8 cellular contexts compared by ENCODE assay signal in genomic region chr10:32378371-32379301, GRCh38. TPM values are rescaled to one million over a fixed set of nuclear protein-coding genes. Genes with fewer than 3 reads are reported as not detected.
A peak's percentile ranks its signal among the peaks of the same experiment; 100 is the strongest.
DNase-seq lines count a peak whose midpoint lies in the region; ATAC-seq, FAIRE-seq and TF ChIP-seq lines count a peak whose summit lies in the region.

No MANE protein-coding gene starts in this region.

- intact Hi-C loops in kidney (cut with DNase I), result no loop called here

- H3K4me3 Mint-ChIP-seq in chondrocyte (ENCODE audit: unreplicated experiment), result no peak overlapping the region

- H3K9ac ChIP-seq in kidney (ENCODE audit: low read length in 2 of 2), result peak overlapping the region; percentile 52 to 86

- FAIRE-seq in kidney (lab: Jason Lieb, UNC), result peak; percentile 44

- no peaks in the 10 kb centered on the region for H3K36me3 ChIP-seq in kidney (ENCODE audit: control insufficient read depth in 1 of 2, insufficient read depth in 2 of 2, low read length in 2 of 2)

- H3K9me3 Mint-ChIP-seq in chondrocyte (ENCODE audit: low read depth), result no peaks in the 10 kb centered on the region

- H3K4me3 ChIP-seq in AG10803 (ENCODE audit: low read length), result peak overlapping the region; percentile 80
- H3K4me3 ChIP-seq in kidney (ENCODE audit: low read length in 2 of 2), result peak overlapping the region; percentile 96

- no peaks in the 10 kb centered on the region for H3K9me3 ChIP-seq in kidney (ENCODE audit: control insufficient read depth in 1 of 2, low read length in 2 of 2)

- peak; percentile 90 for ATAC-seq in GM19035 (IDR thresholded peaks at IDR 0.05; ENCODE audit: unreplicated experiment)
- ATAC-seq in HG03342 (IDR thresholded peaks at IDR 0.05; ENCODE audit: unreplicated experiment), result peak; percentile 89
- peak; percentile 96 to 97 for ATAC-seq in activated CD4-positive, CD25-positive, alpha-beta regulatory T cell treated with anti-CD3 and anti-CD28 coated beads, Interleukin-2, amount 50 U/mL, for 24 hours

- no peak for TF ChIP-seq CTCF in AG10803 (conservative IDR thresholded peaks at IDR 0.05; ENCODE audit: low read length)
- peak; percentile 9 for TF ChIP-seq CTCF in chondrocyte (IDR thresholded peaks at IDR 0.05)
- no peak for TF ChIP-seq CTCF in kidney (IDR thresholded peaks at IDR 0.05; ENCODE audit: borderline replicate concordance, extremely low read depth, insufficient read depth)

- DNase-seq in AG10803 (ENCODE audit: low read depth), result peak; percentile 87
- DNase-seq in NCI-H446 (lab: John Stamatoyannopoulos, UW), result peak; percentile 73 to 88
- peak; percentile 97 for DNase-seq in chondrocyte (ENCODE audit: low spot score)
- DNase-seq in kidney, result peak; percentile 98
- DNase-seq in stimulated activated CD4-positive, alpha-beta T cell treated with anti-CD3 and anti-CD28 coated beads, Interleukin-15, amount 100 ng/mL, for 1 hour (ENCODE audit: low read depth in 1 of 2, low spot score in 1 of 2), result peak; percentile 81

- no peaks in the 10 kb centered on the region for H3K36me3 Mint-ChIP-seq in chondrocyte (ENCODE audit: low read depth)

- peak overlapping the region; percentile 26 to 75 for H3K27ac ChIP-seq in kidney (ENCODE audit: low read depth in 2 of 2, low read length in 2 of 2)

- no peaks in the 10 kb centered on the region for H3K4me1 ChIP-seq in kidney (ENCODE audit: control insufficient read depth in 1 of 2, insufficient read depth in 1 of 2, low read depth in 1 of 2, low read length in 2 of 2)

- H3K4me1 Mint-ChIP-seq in chondrocyte (ENCODE audit: low read depth), result peaks cover 24% of the 10 kb centered on the region

- no peak overlapping the region for H3K27ac Mint-ChIP-seq in chondrocyte (ENCODE audit: unreplicated experiment)

- H3K27me3 Mint-ChIP-seq in chondrocyte (ENCODE audit: low read depth), result no peaks in the 10 kb centered on the region

RNA-seq across cellular contexts. Expression of gene EPC1, which starts 31.7 kb away (rescaled TPM):
- 22.0 to 31.9 TPM (median 26.8 TPM) in 3 replicates for total RNA-seq in chondrocyte
- 42.6 TPM for total RNA-seq in kidney
- 12.3 TPM for polyA plus RNA-seq in kidney (ENCODE audit: insufficient read depth, low read depth, low replicate concordance)

Comparison
In these comparisons a context has a peak if more than half of its experiments do, and no peak if none do; other contexts are left out.
1. Peak in every context shown above with its lines: DNase-seq, ATAC-seq, H3K4me3 ChIP-seq and H3K27ac ChIP-seq.